ENCODE assay signal across 14 cellular contexts in genomic region chr6:38155144-38155543, GRCh38.
A peak's percentile ranks its signal among the peaks of the same experiment; 100 is the strongest.
DNase-seq lines count a peak whose midpoint lies in the region; ATAC-seq, FAIRE-seq and TF ChIP-seq lines count a peak whose summit lies in the region.
"Had no signal": no experiment of that assay in that cellular context is flagged by ENCODE, and none has a peak within 500 bp of the region (broad histone marks: within the 10 kb centered on the region; RNA-seq: fewer than 3 reads in every experiment).

No MANE protein-coding gene starts in this region.

- ATAC-seq in PC-3 (peak; percentile 37), pancreas (no peak), HG03439 (IDR thresholded peaks at IDR 0.05; ENCODE audit: unreplicated experiment) (no peak), HG03457 (IDR thresholded peaks at IDR 0.05; ENCODE audit: unreplicated experiment) (no peak)
- ATAC-seq in naive thymus-derived CD4-positive, alpha-beta T cell = peak; percentile 78

- H3K36me3 ChIP-seq in PC-3 (ENCODE audit: low read depth, low read length) (no peaks in the 10 kb centered on the region), pancreas (no peaks in the 10 kb centered on the region)
- peaks cover 0 to 26% (median 0%) of the 10 kb centered on the region in 3 experiments for H3K36me3 ChIP-seq in naive thymus-derived CD4-positive, alpha-beta T cell (ENCODE audit: control insufficient read depth in 2 of 3, insufficient read depth in 3 of 3, low read length in 3 of 3)

- H2AFZ ChIP-seq in PC-3 (ENCODE audit: low read length) = no peak overlapping the region

- intact Hi-C loops in CD14-positive monocyte (cut with micrococcal nuclease) = no loop called here
- intact Hi-C loops in PC-3 (cut with micrococcal nuclease) = loop anchor here (10.0 kb wide), 1 partner anchor 340 kb away; no protein-coding TSS in a partner anchor
- intact Hi-C loops in naive thymus-derived CD4-positive, alpha-beta T cell (cut with micrococcal nuclease) = no loop called here
- intact Hi-C loops in pancreas (cut with DNase I) = no loop called here

- 91 to 92% methylated on average over 9 of the region's 9 CpGs for WGBS in pancreas, 2 donors

- H3K36me3 Mint-ChIP-seq in CD14-positive monocyte = peaks cover 31 to 63% of the 10 kb centered on the region in 2 donors
- H3K36me3 Mint-ChIP-seq in naive thymus-derived CD4-positive, alpha-beta T cell = peaks cover 0 to 36% (median 25%) of the 10 kb centered on the region in 5 donors

- peaks cover 0 to 6% (median 1%) of the 10 kb centered on the region in 3 donors for H3K27me3 Mint-ChIP-seq in CD14-positive monocyte (ENCODE audit: low read depth in 3 of 3)
- H3K27me3 Mint-ChIP-seq in naive thymus-derived CD4-positive, alpha-beta T cell = no peaks in the 10 kb centered on the region

- no peaks in the 10 kb centered on the region for H3K9me2 ChIP-seq in PC-3 (replicated peaks; ENCODE audit: low read length)

- peaks cover 0 to 4% (median 0%) of the 10 kb centered on the region in 7 donors for H3K9me3 Mint-ChIP-seq in CD14-positive monocyte
- H3K9me3 Mint-ChIP-seq in naive thymus-derived CD4-positive, alpha-beta T cell = peaks cover 0 to 9% (median 1%) of the 10 kb centered on the region in 11 donors

- no peaks in the 10 kb centered on the region for H3K9me3 ChIP-seq in PC-3 (ENCODE audit: low read length)
- no peaks in the 10 kb centered on the region for H3K9me3 ChIP-seq in naive thymus-derived CD4-positive, alpha-beta T cell (ENCODE audit: control insufficient read depth in 2 of 3, low read length in 3 of 3)
- no peaks in the 10 kb centered on the region for H3K9me3 ChIP-seq in pancreas

- peaks cover 29% of the 10 kb centered on the region for H3K4me1 Mint-ChIP-seq in CD14-positive monocyte
- peaks cover 0 to 14% (median 0%) of the 10 kb centered on the region in 7 donors for H3K4me1 Mint-ChIP-seq in naive thymus-derived CD4-positive, alpha-beta T cell

- FAIRE-seq in pancreas (lab: Jason Lieb, UNC) = no peak
- FAIRE-seq: frontal cortex had no signal

- TF ChIP-seq CTCF in CD14-positive monocyte (IDR thresholded peaks at IDR 0.05) = no peak
- no peak for TF ChIP-seq CTCF in PC-3 (conservative IDR thresholded peaks at IDR 0.05; ENCODE audit: low read depth, low read length)
- TF ChIP-seq CTCF in pancreas (IDR thresholded peaks at IDR 0.05) = no peak

- peak overlapping the region; percentile 52 for H3K4me2 ChIP-seq in PC-3 (ENCODE audit: low read length)

- no peaks in the 10 kb centered on the region for H3K27me3 ChIP-seq in PC-3 (ENCODE audit: low read length)
- H3K27me3 ChIP-seq in naive thymus-derived CD4-positive, alpha-beta T cell (ENCODE audit: control insufficient read depth in 2 of 2, insufficient read depth in 2 of 2, low read length in 2 of 2) = no peaks in the 10 kb centered on the region
- H3K27me3 ChIP-seq in pancreas = no peaks in the 10 kb centered on the region

- H3K79me2 ChIP-seq in PC-3 (ENCODE audit: low read length) = no peaks in the 10 kb centered on the region

- H3K27ac Mint-ChIP-seq in CD14-positive monocyte = peak overlapping the region; percentile 86 to 97 (median 93)
- peak overlapping the region in 5 of 9 donors; percentile 17 to 76 (median 49) for H3K27ac Mint-ChIP-seq in naive thymus-derived CD4-positive, alpha-beta T cell

- BruUV-seq in PC-3 (replicated peaks; lab: Mats Ljungman, UMichigan) = no TSS peak

- CTCF ChIA-PET in PC-3 (lab: Charles Lee) = no interaction called here
- CTCF ChIA-PET in naive thymus-derived CD4-positive, alpha-beta T cell (lab: Charles Lee) = no interaction called here

- peak overlapping the region; percentile 26; the same call in 1 of the 2 replicates for H3K9ac ChIP-seq in PC-3 (ENCODE audit: low read length)

- H3K4me3 Mint-ChIP-seq in CD14-positive monocyte = no peak overlapping the region
- no peak overlapping the region for H3K4me3 Mint-ChIP-seq in naive thymus-derived CD4-positive, alpha-beta T cell

- DNase-seq in CD14-positive monocyte (ENCODE audit: low spot score) = peak; percentile 86
- no peak for DNase-seq in PC-3
- peak; percentile 44 for DNase-seq in fibroblast of gingiva (ENCODE audit: low read depth)
- DNase-seq in naive thymus-derived CD4-positive, alpha-beta T cell = no peak
- DNase-seq in pancreas = no peak
- DNase-seq in cerebellum (ENCODE audit: low spot score) = no peak
- DNase-seq: activated CD8-positive, alpha-beta memory T cell treated with anti-CD3 and anti-CD28 coated beads for 24 hours; Calu3; NCI-H1092; NCI-H69; stimulated activated naive CD4-positive, alpha-beta T cell had no signal

- peaks cover 5% of the 10 kb centered on the region; the same call in 1 of the 2 replicates for H4K20me1 ChIP-seq in PC-3 (ENCODE audit: low read length)

- POLR2A ChIA-PET in PC-3 (lab: Charles Lee; ENCODE audit: unreplicated experiment) = no interaction called here
- POLR2A ChIA-PET in naive thymus-derived CD4-positive, alpha-beta T cell (lab: Charles Lee) = no interaction called here

- no peak overlapping the region for H3K4me3 ChIP-seq in PC-3 (ENCODE audit: low read length)
- no peak overlapping the region for H3K4me3 ChIP-seq in naive thymus-derived CD4-positive, alpha-beta T cell (ENCODE audit: low read length)
- no peak overlapping the region for H3K4me3 ChIP-seq in pancreas

- H3K27ac ChIP-seq in PC-3 (ENCODE audit: low read length) (peak overlapping the region; percentile 73), pancreas (no peak overlapping the region)
- H3K27ac ChIP-seq in naive thymus-derived CD4-positive, alpha-beta T cell (ENCODE audit: low read depth, low read length) = no peak overlapping the region

- no peaks in the 10 kb centered on the region for H3F3A ChIP-seq in PC-3 (ENCODE audit: low read length, unreplicated experiment)

- H3K4me1 ChIP-seq in PC-3 (ENCODE audit: insufficient read depth, low read length) (peaks cover 23% of the 10 kb centered on the region), pancreas (peaks cover 0 to 8% (median 0%) of the 10 kb centered on the region in 3 donors)
- no peaks in the 10 kb centered on the region for H3K4me1 ChIP-seq in naive thymus-derived CD4-positive, alpha-beta T cell (ENCODE audit: control insufficient read depth in 2 of 2, insufficient read depth in 2 of 2, low read length in 2 of 2)

Comparison
In these comparisons a context has a peak if more than half of its experiments do, and no peak if none do; other contexts are left out.
1. DNase-seq: peak in CD14-positive monocyte (single experiment) and fibroblast of gingiva (single experiment); none in PC-3 (single experiment), naive thymus-derived CD4-positive, alpha-beta T cell (0 of 9), pancreas (0 of 6) and cerebellum (single experiment).
2. ATAC-seq: peak in PC-3 (single experiment) and naive thymus-derived CD4-positive, alpha-beta T cell (single experiment); none in pancreas (0 of 4), HG03439 (single experiment) and HG03457 (single experiment).